Comparison of ENCODE assay signal across 11 cellular contexts in the genomic region with DNA sequence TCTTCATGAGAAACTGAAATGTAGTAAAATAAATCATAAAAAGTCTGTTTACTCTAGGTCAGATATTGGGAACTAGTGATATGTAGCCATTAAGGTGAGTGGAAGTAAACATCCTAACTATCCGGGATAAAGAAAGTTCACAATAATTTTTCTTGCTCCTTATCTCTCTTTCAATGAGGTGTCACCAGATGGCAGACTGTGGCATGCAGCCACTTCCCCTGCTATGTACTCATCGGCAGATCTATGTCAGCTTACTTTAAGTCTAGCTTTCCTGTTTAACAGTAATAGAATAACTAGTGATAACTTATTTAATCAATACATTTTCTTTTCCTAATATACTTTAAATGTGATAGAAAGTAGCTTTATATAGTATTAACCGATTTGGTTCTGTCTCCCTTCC.
A peak's percentile ranks its signal among the peaks of the same experiment; 100 is the strongest.
DNase-seq lines count a peak whose midpoint lies in the region; ATAC-seq, FAIRE-seq and TF ChIP-seq lines count a peak whose summit lies in the region.
"Had no signal": no experiment of that assay in that cellular context is flagged by ENCODE, and none has a peak within 500 bp of the region (broad histone marks: within the 10 kb centered on the region; RNA-seq: fewer than 3 reads in every experiment).

No MANE protein-coding gene starts in this region.

- no peak overlapping the region for H3K4me2 ChIP-seq in PC-3 (ENCODE audit: low read length)
- H3K4me2 ChIP-seq in HepG2 (ENCODE audit: low read depth, low read length) = no peak overlapping the region

- no peaks in the 10 kb centered on the region for H3K9me2 ChIP-seq in PC-3 (replicated peaks; ENCODE audit: low read length)

- no peak overlapping the region for H3K9ac ChIP-seq in PC-3 (ENCODE audit: low read length)
- H3K9ac ChIP-seq in HepG2 (ENCODE audit: insufficient read depth, low read depth, low read length) = no peak overlapping the region

- intact Hi-C loops in PC-3 (cut with micrococcal nuclease) = no loop called here
- intact Hi-C loops in pancreas (cut with DNase I) = no loop called here
- intact Hi-C loops in HepG2 (cut with micrococcal nuclease; ENCODE audit: unreplicated experiment) = no loop called here

- DNase-seq in GM12892 (ENCODE audit: insufficient read length) (no peak), PC-3 (peak; percentile 19), epithelial cell of proximal tubule (ENCODE audit: low read depth) (no peak), pancreas (peak in 1 of 6 donors; percentile 20), islet precursor cell (no peak), NCI-H1417 treated with DMSO at 0.1 percent for 48 hours (lab: John Stamatoyannopoulos, UW) (no peak), HepG2 (ENCODE audit: low spot score) (no peak)
- DNase-seq: NCI-H1436 treated with DMSO at 0.1 percent for 48 hours had no signal

- H4K20me1 ChIP-seq in PC-3 (ENCODE audit: low read length) = no peaks in the 10 kb centered on the region
- H4K20me1 ChIP-seq in HepG2 (ENCODE audit: insufficient read depth, low read length) = no peaks in the 10 kb centered on the region

- TF ChIP-seq POLR2A in GM12892 (IDR thresholded peaks at IDR 0.05; ENCODE audit: low read depth, low read length) (no peak), HepG2 (IDR thresholded peaks at IDR 0.05; ENCODE audit: insufficient read depth in 1 of 2, low read depth in 2 of 2, low read length in 2 of 2) (no peak)

- POLR2A ChIA-PET in PC-3 (lab: Charles Lee; ENCODE audit: unreplicated experiment) (no interaction called here), HepG2 (lab: Yijun Ruan, JAX) (no interaction called here)

- TF ChIP-seq EP300 in HepG2 (IDR thresholded peaks at IDR 0.05; ENCODE audit: low read depth in 2 of 2, low read length in 2 of 2) (no peak), HepG2 (CRISPR knock-in tag; IDR thresholded peaks at IDR 0.05; ENCODE audit: borderline replicate concordance) (no peak)

- no TSS peak for BruUV-seq in PC-3 (replicated peaks; lab: Mats Ljungman, UMichigan)
- no TSS peak for BruUV-seq in HepG2 (replicated peaks; lab: Mats Ljungman, UMichigan)

- TF ChIP-seq CTCF in PC-3 (conservative IDR thresholded peaks at IDR 0.05; ENCODE audit: low read depth, low read length) = no peak
- TF ChIP-seq CTCF in epithelial cell of proximal tubule (conservative IDR thresholded peaks at IDR 0.05; ENCODE audit: low read depth, low read length) = peak; percentile 15
- TF ChIP-seq CTCF in pancreas (IDR thresholded peaks at IDR 0.05) = no peak
- no peak for TF ChIP-seq CTCF in HepG2 (CRISPR knock-in tag; IDR thresholded peaks at IDR 0.05)

- TF ChIP-seq RAD21 in HepG2 (CRISPR knock-in tag; IDR thresholded peaks at IDR 0.05) = no peak

- no peaks in the 10 kb centered on the region for H3K4me1 ChIP-seq in PC-3 (ENCODE audit: insufficient read depth, low read length)
- peaks cover 7 to 17% (median 8%) of the 10 kb centered on the region in 3 donors for H3K4me1 ChIP-seq in pancreas
- no peaks in the 10 kb centered on the region for H3K4me1 ChIP-seq in HepG2 (ENCODE audit: insufficient read depth, low read length)

- ATAC-seq in PC-3 = peak; percentile 49; the same call in 1 of the 2 replicates
- peak; percentile 49 to 77 (median 74) for ATAC-seq in pancreas
- ATAC-seq in GM21737 (IDR thresholded peaks at IDR 0.05; ENCODE audit: unreplicated experiment) = no peak
- no peak for ATAC-seq in HepG2
- ATAC-seq: activated naive CD4-positive, alpha-beta T cell treated with anti-CD3 and anti-CD28 coated beads, Interleukin-2, amount 50 U/mL, for 72 hours; left lobe of liver had no signal

- H2AFZ ChIP-seq in PC-3 (ENCODE audit: low read length) (no peak overlapping the region), HepG2 (ENCODE audit: low read length) (no peak overlapping the region)

- in situ Hi-C loops in HepG2 (cut with HindIII; ENCODE audit: extremely low pct_ligation_motif_present, low pct_unique_long_range_greater_than_20kb) = no loop called here

- FAIRE-seq in GM12892 (lab: Jason Lieb, UNC) (peak; percentile 9), pancreas (lab: Jason Lieb, UNC) (peak; percentile 59), HepG2 (lab: Jason Lieb, UNC) (no peak)

- 2 to 6% methylated on average over 3 of the region's 3 CpGs for WGBS in pancreas, 2 donors
- WGBS in HepG2 (ENCODE audit: low lambda C conversion rate) = 1% methylated on average over 3 of the region's 3 CpGs

- H3K27me3 ChIP-seq in PC-3 (ENCODE audit: low read length) = no peaks in the 10 kb centered on the region
- no peaks in the 10 kb centered on the region for H3K27me3 ChIP-seq in pancreas
- no peaks in the 10 kb centered on the region for H3K27me3 ChIP-seq in HepG2 (ENCODE audit: control insufficient read depth in 1 of 2, insufficient read depth in 2 of 2, low read length in 2 of 2)

- H3K9me3 ChIP-seq in PC-3 (ENCODE audit: low read length) (no peaks in the 10 kb centered on the region), pancreas (no peaks in the 10 kb centered on the region), HepG2 (ENCODE audit: low read length) (no peaks in the 10 kb centered on the region)

- H3F3A ChIP-seq in PC-3 (ENCODE audit: low read length, unreplicated experiment) = no peaks in the 10 kb centered on the region

- CTCF ChIA-PET in PC-3 (lab: Charles Lee) = no interaction called here
- CTCF ChIA-PET in HepG2 (lab: Yijun Ruan, JAX; ENCODE audit: low intra/inter-chr PET ratio, low total read pairs) = no interaction called here

- no peaks in the 10 kb centered on the region for H3K79me2 ChIP-seq in PC-3 (ENCODE audit: low read length)
- no peaks in the 10 kb centered on the region for H3K79me2 ChIP-seq in HepG2 (ENCODE audit: insufficient read depth, low read length)

- H3K4me3 ChIP-seq in PC-3 (ENCODE audit: low read length) = no peak overlapping the region
- H3K4me3 ChIP-seq in epithelial cell of proximal tubule (ENCODE audit: low read depth, low read length) = no peak overlapping the region
- no peak overlapping the region for H3K4me3 ChIP-seq in pancreas
- no peak overlapping the region for H3K4me3 ChIP-seq in HepG2 (replicated peaks in 1 of 3; ENCODE audit: insufficient read depth in 1 of 3, low read depth in 2 of 3, low read length in 3 of 3)

- no peak overlapping the region for H3K27ac ChIP-seq in PC-3 (ENCODE audit: low read length)
- H3K27ac ChIP-seq in pancreas = no peak overlapping the region
- no peak overlapping the region for H3K27ac ChIP-seq in HepG2 (ENCODE audit: extremely low read length, insufficient read depth, low read length)

- H3K36me3 ChIP-seq in PC-3 (ENCODE audit: low read depth, low read length) (no peaks in the 10 kb centered on the region), pancreas (no peaks in the 10 kb centered on the region), HepG2 (replicated peaks in 1 of 2; ENCODE audit: control insufficient read depth in 1 of 2, insufficient read depth in 2 of 2, low read length in 2 of 2) (no peaks in the 10 kb centered on the region)

TF ChIP-seq in HepG2, 621 proteins besides CTCF, POLR2A, EP300 and RAD21 (continues in another document):
- TF ChIP-seq, protein P1, sequence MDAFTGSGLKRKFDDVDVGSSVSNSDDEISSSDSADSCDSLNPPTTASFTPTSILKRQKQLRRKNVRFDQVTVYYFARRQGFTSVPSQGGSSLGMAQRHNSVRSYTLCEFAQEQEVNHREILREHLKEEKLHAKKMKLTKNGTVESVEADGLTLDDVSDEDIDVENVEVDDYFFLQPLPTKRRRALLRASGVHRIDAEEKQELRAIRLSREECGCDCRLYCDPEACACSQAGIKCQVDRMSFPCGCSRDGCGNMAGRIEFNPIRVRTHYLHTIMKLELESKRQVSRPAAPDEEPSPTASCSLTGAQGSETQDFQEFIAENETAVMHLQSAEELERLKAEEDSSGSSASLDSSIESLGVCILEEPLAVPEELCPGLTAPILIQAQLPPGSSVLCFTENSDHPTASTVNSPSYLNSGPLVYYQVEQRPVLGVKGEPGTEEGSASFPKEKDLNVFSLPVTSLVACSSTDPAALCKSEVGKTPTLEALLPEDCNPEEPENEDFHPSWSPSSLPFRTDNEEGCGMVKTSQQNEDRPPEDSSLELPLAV (CRISPR knock-in tag; conservative IDR thresholded peaks at IDR 0.05; ENCODE audit: low read depth) = no peak
- TF ChIP-seq ZNF781 (CRISPR knock-in tag; IDR thresholded peaks at IDR 0.05; ENCODE audit: borderline replicate concordance, not compliant biosample characterization) = no peak
- TF ChIP-seq ZNF382 (CRISPR knock-in tag; IDR thresholded peaks at IDR 0.05; ENCODE audit: borderline replicate concordance) = no peak
- TF ChIP-seq ZNF703 (CRISPR knock-in tag; IDR thresholded peaks at IDR 0.05; ENCODE audit: borderline replicate concordance) = no peak
- no peak for TF ChIP-seq ZNF572 (CRISPR knock-in tag; IDR thresholded peaks at IDR 0.05)
- no peak for TF ChIP-seq KDM6A (CRISPR knock-in tag; IDR thresholded peaks at IDR 0.05; ENCODE audit: low read depth)
- TF ChIP-seq, protein P2, sequence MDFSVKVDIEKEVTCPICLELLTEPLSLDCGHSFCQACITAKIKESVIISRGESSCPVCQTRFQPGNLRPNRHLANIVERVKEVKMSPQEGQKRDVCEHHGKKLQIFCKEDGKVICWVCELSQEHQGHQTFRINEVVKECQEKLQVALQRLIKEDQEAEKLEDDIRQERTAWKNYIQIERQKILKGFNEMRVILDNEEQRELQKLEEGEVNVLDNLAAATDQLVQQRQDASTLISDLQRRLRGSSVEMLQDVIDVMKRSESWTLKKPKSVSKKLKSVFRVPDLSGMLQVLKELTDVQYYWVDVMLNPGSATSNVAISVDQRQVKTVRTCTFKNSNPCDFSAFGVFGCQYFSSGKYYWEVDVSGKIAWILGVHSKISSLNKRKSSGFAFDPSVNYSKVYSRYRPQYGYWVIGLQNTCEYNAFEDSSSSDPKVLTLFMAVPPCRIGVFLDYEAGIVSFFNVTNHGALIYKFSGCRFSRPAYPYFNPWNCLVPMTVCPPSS (IDR thresholded peaks at IDR 0.05) = no peak
- TF ChIP-seq, protein P3, sequence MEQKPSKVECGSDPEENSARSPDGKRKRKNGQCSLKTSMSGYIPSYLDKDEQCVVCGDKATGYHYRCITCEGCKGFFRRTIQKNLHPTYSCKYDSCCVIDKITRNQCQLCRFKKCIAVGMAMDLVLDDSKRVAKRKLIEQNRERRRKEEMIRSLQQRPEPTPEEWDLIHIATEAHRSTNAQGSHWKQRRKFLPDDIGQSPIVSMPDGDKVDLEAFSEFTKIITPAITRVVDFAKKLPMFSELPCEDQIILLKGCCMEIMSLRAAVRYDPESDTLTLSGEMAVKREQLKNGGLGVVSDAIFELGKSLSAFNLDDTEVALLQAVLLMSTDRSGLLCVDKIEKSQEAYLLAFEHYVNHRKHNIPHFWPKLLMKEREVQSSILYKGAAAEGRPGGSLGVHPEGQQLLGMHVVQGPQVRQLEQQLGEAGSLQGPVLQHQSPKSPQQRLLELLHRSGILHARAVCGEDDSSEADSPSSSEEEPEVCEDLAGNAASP (CRISPR knock-in tag; IDR thresholded peaks at IDR 0.05; ENCODE audit: borderline replicate concordance) = no peak

Comparison
In these comparisons a context has a peak if more than half of its experiments do, and no peak if none do; other contexts are left out.
1. ATAC-seq: peak in PC-3 (single experiment) and pancreas (4 of 4); none in GM21737 (single experiment) and HepG2 (single experiment).